Comparison of ENCODE assay signal across 8 cellular contexts in the genomic region with DNA sequence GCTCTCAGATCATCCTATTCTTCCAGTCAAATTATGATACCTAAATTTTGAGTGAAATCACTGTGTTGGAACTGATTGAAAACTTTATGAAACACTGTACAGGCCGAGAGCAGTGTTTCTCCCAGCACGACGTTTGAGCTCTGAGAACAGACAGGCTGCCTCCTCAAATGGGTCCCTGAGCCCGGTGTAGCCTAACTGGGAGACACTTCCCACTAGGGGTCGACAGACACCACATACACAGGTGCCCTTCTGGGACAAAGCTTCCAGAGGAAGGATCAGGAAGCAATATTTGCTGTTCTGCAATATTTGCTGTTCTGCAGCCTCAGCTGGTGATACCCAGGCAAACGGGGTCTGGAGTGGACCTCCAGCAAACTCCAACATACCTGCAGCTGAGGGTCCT.
DNase-seq lines count a peak whose midpoint lies in the region; ATAC-seq and TF ChIP-seq lines count a peak whose summit lies in the region.
"Not testable (repeated sequence)": the region's sequence is repeated elsewhere in the genome, so short reads cannot be mapped to it uniquely, and the experiment has no call there.

No MANE protein-coding gene starts in this region.

- not testable (repeated sequence) for H3K36me3 Mint-ChIP-seq in chondrocyte (ENCODE audit: low read depth)

- not testable (repeated sequence) for H3K27ac ChIP-seq in SK-N-MC, heart left ventricle, thoracic aorta

- H3K4me3 ChIP-seq in BJ (ENCODE audit: low read depth, low read length); SK-N-MC; heart left ventricle; mucosa of descending colon; thoracic aorta: not testable (repeated sequence)

- not testable (repeated sequence) for H3K27ac Mint-ChIP-seq in chondrocyte (ENCODE audit: unreplicated experiment)

- WGBS in heart left ventricle, 4 donors: 62 to 71% (median 66%) methylated on average over 6 of the region's 6 CpGs

- H3K4me3 Mint-ChIP-seq in chondrocyte (ENCODE audit: unreplicated experiment): not testable (repeated sequence)

- CTCF ChIA-PET in BJ (lab: Yijun Ruan, JAX): interaction anchor here (0.6 to 1.6 kb wide), 9 partner anchors 560 to 906 kb away, joined by 3 to 13 read pairs (median 3); no protein-coding TSS in a partner anchor
- CTCF ChIA-PET in HEK293T (lab: Yijun Ruan, JAX): interaction anchor here (0.8 to 1.1 kb wide), 3 partner anchors 537 to 907 kb away, joined by 3 read pairs; no protein-coding TSS in a partner anchor

- intact Hi-C loops in heart left ventricle (cut with DNase I): loop anchor here in 1 of 10 donors (2.0 kb wide), 1 partner anchor 908 kb away; no protein-coding TSS in a partner anchor
- intact Hi-C loops in mucosa of descending colon (cut with DNase I, micrococcal nuclease): not testable (repeated sequence)

- H3K27me3 Mint-ChIP-seq in chondrocyte (ENCODE audit: low read depth): not testable (repeated sequence)

- peaks cover 18% of the 10 kb centered on the region for H3K9me3 Mint-ChIP-seq in chondrocyte (ENCODE audit: low read depth)

- not testable (repeated sequence) for H3K27me3 ChIP-seq in BJ (ENCODE audit: control insufficient read depth, insufficient read depth, low read length); heart left ventricle; thoracic aorta (replicated peaks; ENCODE audit: insufficient read depth)

- DNase-seq in BJ (ENCODE audit: low read depth); chondrocyte (ENCODE audit: low spot score); thoracic aorta (ENCODE audit: low spot score): not testable (repeated sequence)
- DNase-seq in HEK293T (ENCODE audit: extremely low spot score): peak; percentile 24
- DNase-seq in NCI-H2171 (lab: John Stamatoyannopoulos, UW): peak; percentile 3
- DNase-seq in SK-N-MC (ENCODE audit: low read depth, low spot score): peak; percentile 3
- DNase-seq in heart left ventricle: peak in 2 of 5 donors; percentile 20 to 31
- peak in 2 of 3 donors; percentile 44 to 69 for DNase-seq in mucosa of descending colon

- POLR2A ChIA-PET in BJ (lab: Charles Lee); HEK293T (lab: Yijun Ruan, JAX): not testable (repeated sequence)

- TF ChIP-seq POLR2A in heart left ventricle (IDR thresholded peaks at IDR 0.05): not testable (repeated sequence)

- H3K9me3 ChIP-seq in SK-N-MC (ENCODE audit: low read depth, low read length); mucosa of descending colon; thoracic aorta: not testable (repeated sequence)
- peaks cover 0 to 11% (median 0%) of the 10 kb centered on the region in 12 donors for H3K9me3 ChIP-seq in heart left ventricle

- H3K9ac ChIP-seq in SK-N-MC (ENCODE audit: insufficient read length): not testable (repeated sequence)

- H3K4me1 Mint-ChIP-seq in chondrocyte (ENCODE audit: low read depth): not testable (repeated sequence)

- peak in 1 of 4 donors; percentile 26 for ATAC-seq in heart left ventricle
- peak; percentile 42 for ATAC-seq in mucosa of descending colon
- not testable (repeated sequence) for ATAC-seq in thoracic aorta (ENCODE audit: insufficient number of reproducible peaks, low FRiP score, low read depth)

- TF ChIP-seq CTCF in BJ (IDR thresholded peaks at IDR 0.05; ENCODE audit: insufficient read depth, low read depth, low read length) (peak; percentile 59), chondrocyte (IDR thresholded peaks at IDR 0.05) (peak; percentile 59), heart left ventricle (IDR thresholded peaks at IDR 0.05) (peak in 9 of 12 donors; percentile 19 to 50 (median 39)), mucosa of descending colon (IDR thresholded peaks at IDR 0.05) (peak; percentile 15), thoracic aorta (IDR thresholded peaks at IDR 0.05) (peak; percentile 12)

- H3K4me1 ChIP-seq in heart left ventricle; mucosa of descending colon (ENCODE audit: low read depth); thoracic aorta (ENCODE audit: control insufficient read depth in 1 of 2, low read depth in 2 of 2): not testable (repeated sequence)

- H3K36me3 ChIP-seq in BJ (ENCODE audit: control insufficient read depth, insufficient read depth, low read length); SK-N-MC (ENCODE audit: insufficient read depth, low read length); heart left ventricle; mucosa of descending colon (ENCODE audit: low read depth); thoracic aorta: not testable (repeated sequence)
